In genomic region chr6:25582101-25582500, GRCh38 we compare ENCODE assay signal across 22 cellular contexts.
"Had no signal": no experiment of that assay in that cellular context is flagged by ENCODE, and none has a peak within 500 bp of the region (broad histone marks: within the 10 kb centered on the region; RNA-seq: fewer than 3 reads in every experiment).

No MANE protein-coding gene starts in this region.

- H2AFZ ChIP-seq: parathyroid adenoma had no signal

- H3K4me3 Mint-ChIP-seq: dendritic cell treated with granulocyte-macrophage colony-stimulating factor and Interleukin-4, amounts not matched to agents 40 ng/mL and 50 ng/mL, for 4 days; effector memory CD8-positive, alpha-beta T cell; nephron had no signal

- H3K4me3 ChIP-seq: esophagus squamous epithelium, gastroesophageal sphincter, lung, right atrium auricular region, stomach had no signal

- H3K27ac Mint-ChIP-seq: dendritic cell treated with granulocyte-macrophage colony-stimulating factor and Interleukin-4, amounts not matched to agents 40 ng/mL and 50 ng/mL, for 4 days; effector memory CD8-positive, alpha-beta T cell; nephron had no signal

- H3K4me1 Mint-ChIP-seq: nephron had no signal

- H3K27me3 Mint-ChIP-seq: dendritic cell treated with granulocyte-macrophage colony-stimulating factor and Interleukin-4, amounts not matched to agents 40 ng/mL and 50 ng/mL, for 4 days; effector memory CD8-positive, alpha-beta T cell had no signal

- H3K27me3 ChIP-seq: esophagus squamous epithelium, gastroesophageal sphincter, right atrium auricular region, stomach had no signal

- H3K9me3 Mint-ChIP-seq: effector memory CD8-positive, alpha-beta T cell; nephron had no signal

- DNase-seq: effector memory CD8-positive, alpha-beta T cell; esophagus squamous epithelium; foreskin fibroblast; glutamatergic neuron; kidney; left colon; left ventricle myocardium superior; mesenchymal stem cell; midbrain; small intestine; stimulated activated CD4-positive, alpha-beta T cell treated with anti-CD3 and anti-CD28 coated beads, Interleukin-12 subunit alpha, Interleukin-12 subunit beta, amount 100 ng/mL, for 4 hours; stimulated activated naive CD4-positive, alpha-beta T cell; stomach; substantia nigra; trophoblast cell had no signal

- H3K9me3 ChIP-seq: esophagus squamous epithelium, gastroesophageal sphincter, right atrium auricular region, stomach had no signal

- ATAC-seq: effector memory CD8-positive, alpha-beta T cell; gastroesophageal sphincter; left colon; left ventricle myocardium superior had no signal

- H3K27ac ChIP-seq: esophagus squamous epithelium, gastroesophageal sphincter, parathyroid adenoma, right atrium auricular region, stomach had no signal

- H3K79me2 ChIP-seq: parathyroid adenoma had no signal

- H3K9ac ChIP-seq: parathyroid adenoma had no signal

- FAIRE-seq: colon, kidney, small intestine had no signal

- H3K36me3 ChIP-seq: gastroesophageal sphincter had no signal

- H3K4me1 ChIP-seq: esophagus squamous epithelium, gastroesophageal sphincter, parathyroid adenoma, right atrium auricular region, stomach had no signal
